Comparison of ENCODE assay signal across 27 cellular contexts in genomic region chr12:102913453-102914226, GRCh38. TPM values are rescaled to one million over a fixed set of nuclear protein-coding genes. Genes with fewer than 3 reads are reported as not detected.
"Had no signal": no experiment of that assay in that cellular context is flagged by ENCODE, and none has a peak within 500 bp of the region (broad histone marks: within the 10 kb centered on the region; RNA-seq: fewer than 3 reads in every experiment).

No MANE protein-coding gene starts in this region.

- H3K27ac ChIP-seq: KMS-11, SJSA1 had no signal

- FAIRE-seq: K562, RCC 7860 had no signal

- H3K36me3 Mint-ChIP-seq: IgD-negative memory B cell had no signal

- H3K4me2 ChIP-seq: KMS-11, SK-N-SH had no signal

- H3K27ac Mint-ChIP-seq: IgD-negative memory B cell had no signal

- H3K9me3 ChIP-seq: SJSA1, SK-N-SH had no signal

- H3K4me3 Mint-ChIP-seq: IgD-negative memory B cell had no signal

- DNase-seq: MV-4-11, NCI-H1048, NCI-H1105, NCI-H1417 treated with DMSO at 0.1 percent for 48 hours, NCI-H146, NCI-H1694 treated with DMSO at 0.1 percent for 48 hours, NCI-H1930, NCI-H2081, NCI-H2107, NCI-H2227 treated with DMSO at 0.1 percent for 48 hours, NCI-H524, NCI-H526 treated with DMSO at 0.1 percent for 48 hours, NCI-H774, Right ventricle myocardium superior, RPMI8226, SIG-M5, SK-N-SH, SW 1271 had no signal

- H3K27me3 ChIP-seq: SJSA1 had no signal

- H3K4me3 ChIP-seq: K562, SJSA1 had no signal

- H3K36me3 ChIP-seq: SJSA1 had no signal

- H3K9me3 Mint-ChIP-seq: IgD-negative memory B cell had no signal

- H3K4me1 ChIP-seq: SJSA1 had no signal

- H3K9ac ChIP-seq: KMS-11, SK-N-SH had no signal

- ATAC-seq: K562 had no signal

RNA-seq across cellular contexts. Expression of gene PAH, which starts 3.4 kb away (rescaled TPM):
- total RNA-seq: HT1080, LHCN-M2, MCF 10A, NCI-H460, SJSA1 had no signal
- polyA plus RNA-seq: IgD-negative memory B cell, SK-N-SH had no signal

RNA-seq across cellular contexts. Expression of gene ASCL1, which starts 43.8 kb away (rescaled TPM):
- total RNA-seq: HT1080, LHCN-M2, MCF 10A, NCI-H460, Right ventricle myocardium superior, SJSA1 had no signal
- polyA plus RNA-seq: IgD-negative memory B cell had no signal
